In the genomic region with DNA sequence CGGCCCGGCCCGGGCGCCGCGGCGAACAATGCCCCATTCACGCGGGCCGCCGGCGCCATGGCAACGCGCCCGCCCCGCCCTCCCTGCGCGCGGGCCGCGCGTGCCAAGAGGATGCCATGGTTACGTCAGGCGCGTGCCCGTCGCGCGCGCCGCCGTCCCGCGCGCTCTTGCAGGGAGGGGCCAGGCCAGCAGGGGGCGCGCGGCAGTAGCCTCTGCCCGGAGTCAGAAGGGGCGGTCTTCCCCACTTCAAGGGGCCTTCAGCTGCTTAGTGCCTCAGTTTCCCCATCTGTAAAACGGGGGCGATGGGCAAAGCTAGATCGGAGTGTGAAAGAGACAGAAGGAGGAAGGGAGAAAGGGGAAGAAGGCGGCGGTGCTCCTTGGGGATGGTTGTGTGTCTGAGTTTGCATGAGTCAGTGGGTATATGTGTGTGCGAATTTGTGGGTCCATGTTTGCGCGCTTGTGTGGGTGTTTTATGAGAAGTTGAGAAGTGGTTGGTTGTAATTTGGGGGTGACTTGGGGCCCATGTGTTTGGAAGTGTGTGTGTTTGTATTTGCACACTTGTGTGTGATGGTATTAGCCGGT, we compare ENCODE assay signal across 8 cellular contexts. TPM values are rescaled to one million over a fixed set of nuclear protein-coding genes. Genes with fewer than 3 reads are reported as not detected.
DNase-seq lines count a peak whose midpoint lies in the region; ATAC-seq, FAIRE-seq and TF ChIP-seq lines count a peak whose summit lies in the region.

No MANE protein-coding gene starts in this region.

- H3K4me1 ChIP-seq in K562 (replicated peaks in 1 of 2; ENCODE audit: control insufficient read depth in 2 of 2, insufficient read depth in 2 of 2, low read length in 2 of 2) (peaks cover 21 to 47% of the 10 kb centered on the region in 2 experiments; a peak in 4 of 5 replicates), smooth muscle cell (ENCODE audit: low read depth) (no peaks in the 10 kb centered on the region)

- intact Hi-C loops in K562 (cut with micrococcal nuclease): loop anchor here (1.0 kb wide), 2 partner anchors 51 to 78 kb away; no protein-coding TSS in a partner anchor

- TF ChIP-seq EP300 in K562 (IDR thresholded peaks at IDR 0.05; ENCODE audit: low read length): no peak

- H4K20me1 ChIP-seq in K562 (replicated peaks; ENCODE audit: control insufficient read depth, insufficient read depth, low read length) (no peaks in the 10 kb centered on the region), smooth muscle cell (ENCODE audit: low read depth) (no peaks in the 10 kb centered on the region)

- no peak overlapping the region for H3K27ac ChIP-seq in K562 (ENCODE audit: extremely low read depth, low read depth, low read length)
- no peak overlapping the region for H3K27ac ChIP-seq in smooth muscle cell (ENCODE audit: low read depth)

- BruUV-seq in K562 (replicated peaks; lab: Mats Ljungman, UMichigan): no TSS peak

- DNase-seq in NCI-H526 (lab: John Stamatoyannopoulos, UW) (peak; percentile 14 to 72), NCI-H526 treated with DMSO at 0.1 percent for 48 hours (lab: John Stamatoyannopoulos, UW) (no peak), NCI-H1105 (lab: John Stamatoyannopoulos, UW) (peak; percentile 66), UCSD-AML1 (lab: John Stamatoyannopoulos, UW; ENCODE audit: unreplicated experiment) (peak; percentile 82), K562 (ENCODE audit: extremely low read depth in 1 of 4, low spot score in 3 of 4) (peak; percentile 79 to 93 (median 88)), iPS-NIHi11 (ENCODE audit: low spot score) (peak; percentile 95), smooth muscle cell (lab: John Stamatoyannopoulos, UW; ENCODE audit: unreplicated experiment) (peak; percentile 63)

- H3K36me3 ChIP-seq in K562 (ENCODE audit: control insufficient read depth, insufficient read depth, low read length): no peaks in the 10 kb centered on the region
- H3K36me3 ChIP-seq in smooth muscle cell (ENCODE audit: low read depth): no peaks in the 10 kb centered on the region

- H3K27me3 ChIP-seq in K562 (ENCODE audit: control insufficient read depth in 2 of 2, insufficient read depth in 2 of 2, low read length in 2 of 2) (no peaks in the 10 kb centered on the region), smooth muscle cell (ENCODE audit: low read depth) (peaks cover 8% of the 10 kb centered on the region)

- FAIRE-seq in K562 (lab: Jason Lieb, UNC): peak; percentile 15

- no peaks in the 10 kb centered on the region for H3F3A ChIP-seq in smooth muscle cell (ENCODE audit: low read depth)

- H3K79me2 ChIP-seq in K562 (ENCODE audit: control insufficient read depth, insufficient read depth, low read length): no peaks in the 10 kb centered on the region
- no peaks in the 10 kb centered on the region for H3K79me2 ChIP-seq in smooth muscle cell (ENCODE audit: low read depth)

- ATAC-seq in K562 (peak; percentile 68), GM18909 (IDR thresholded peaks at IDR 0.05; ENCODE audit: poor library complexity, unreplicated experiment) (no peak)

- TF ChIP-seq CTCF in K562 (IDR thresholded peaks at IDR 0.05 in 2 of 3, conservative IDR thresholded peaks at IDR 0.05 in 1 of 3; ENCODE audit: insufficient read depth in 2 of 3, low read depth in 1 of 3, low read length in 3 of 3): peak; percentile 91 to 96 (median 92)
- TF ChIP-seq CTCF in smooth muscle cell (IDR thresholded peaks at IDR 0.05; ENCODE audit: borderline replicate concordance, insufficient read depth, poor library complexity, severe bottlenecking): peak; percentile 96

- no peak overlapping the region for H3K9ac ChIP-seq in K562 (ENCODE audit: insufficient read depth in 1 of 2, low read depth in 2 of 2, low read length in 2 of 2)
- peak overlapping the region; percentile 52 for H3K9ac ChIP-seq in smooth muscle cell (ENCODE audit: low read depth)

- H3K4me2 ChIP-seq in K562 (ENCODE audit: insufficient read depth, low read length): peak overlapping the region; percentile 57; the same call in 1 of the 2 replicates
- peak overlapping the region; percentile 82 for H3K4me2 ChIP-seq in smooth muscle cell

- H3K9me1 ChIP-seq in K562 (ENCODE audit: control insufficient read depth, insufficient read depth, low read length): no peaks in the 10 kb centered on the region

- no peak for TF ChIP-seq POLR2A in K562 (conservative IDR thresholded peaks at IDR 0.05)

- CTCF ChIA-PET in K562 (lab: Yijun Ruan, JAX; ENCODE audit: low intra/inter-chr PET ratio): interaction anchor here (0.6 to 2.2 kb wide), 7 partner anchors 51 to 980 kb away, joined by 3 to 10 read pairs (median 4); no protein-coding TSS in a partner anchor

- POLR2A ChIA-PET in K562 (lab: Yijun Ruan, JAX): interaction anchor here (1.1 kb wide), 1 partner anchor 116 kb away, joined by 4 read pairs; no protein-coding TSS in a partner anchor

- H3K4me3 ChIP-seq in K562: peak overlapping the region; percentile 42
- peak overlapping the region; percentile 46 for H3K4me3 ChIP-seq in smooth muscle cell

- in situ Hi-C loops in K562 (cut with MboI): no loop called here

- 34% methylated on average over 10 of the region's 49 CpGs for WGBS in K562 (ENCODE audit: insufficient coverage, low coverage, missing lambda C conversion rate)
- 13% methylated on average over 37 of the region's 49 CpGs for WGBS in smooth muscle cell (ENCODE audit: low lambda C conversion rate)

- H3K9me3 ChIP-seq in K562 (replicated peaks; ENCODE audit: control insufficient read depth, insufficient read depth, low read depth, low read length) (no peaks in the 10 kb centered on the region), smooth muscle cell (replicated peaks; ENCODE audit: low read depth) (no peaks in the 10 kb centered on the region)

- TF ChIP-seq RAD21 in K562 (CRISPR knock-in tag; conservative IDR thresholded peaks at IDR 0.05 in 1 of 2, IDR thresholded peaks at IDR 0.05 in 1 of 2): peak; percentile 83 to 94

- peak overlapping the region; percentile 73 for H2AFZ ChIP-seq in K562 (ENCODE audit: low read depth, low read length)
- H2AFZ ChIP-seq in smooth muscle cell (ENCODE audit: low read depth): peak overlapping the region; percentile 84

RNA-seq across cellular contexts. Expression of a gene that starts 11.6 kb away (rescaled TPM):
- 18.3 and 47.5 TPM in 2 replicates for total RNA-seq in K562 (2011; cell fraction: chromatin; rRNA removed; ENCODE audit: low replicate concordance)
- 13.6 and 14.8 TPM in 2 replicates for total RNA-seq in K562 (2011; cell fraction: nucleolus; rRNA removed)
- 10.4 and 11.4 TPM in 2 replicates for total RNA-seq in K562 (2011; cell fraction: nucleoplasm; rRNA removed)
- 5.4 and 7.7 TPM in 2 replicates for total RNA-seq in K562 (2014; rRNA removed)
- 2.3 and 6.4 TPM in 2 replicates for total RNA-seq in K562 (2014; rRNA removed; fragmentation: Illumina TruSeq; extraction: Trizol)
- 3.1 and 3.8 TPM in 2 replicates for total RNA-seq in K562 (2015; rRNA removed; fragmentation: Illumina TruSeq; extraction: Trizol)
- total RNA-seq in K562 (2021): 23.1 and 26.8 TPM in 2 replicates
- polyA plus RNA-seq in K562 (2011; rRNA removed): 2.9 and 5.6 TPM in 2 replicates
- polyA plus RNA-seq in K562 (2011; cell fraction: cytosol; rRNA removed): 3.2 and 3.6 TPM in 2 replicates
- polyA plus RNA-seq in K562 (2011; cell fraction: nucleus; rRNA removed): 10.1 and 10.4 TPM in 2 replicates
- 8.7 and 9.6 TPM in 2 replicates for polyA plus RNA-seq in K562 (2012)
- 7.7 and 9.2 TPM in 2 replicates for polyA plus RNA-seq in K562 (2014; fragmentation: Illumina TruSeq; extraction: Trizol)
- under 1 TPM; 0.28 to 0.34 TPM for polyA plus RNA-seq in K562 (2014; fragmentation: Nextera tagmentation; extraction: Ambion mirVana)
- polyA plus RNA-seq in K562 (2014; rRNA removed): 6.8 and 7.2 TPM in 2 replicates
- polyA minus RNA-seq in K562 (2011; rRNA and poly(A)+ RNA removed): 2.8 and 3.1 TPM in 2 replicates
- polyA minus RNA-seq in K562 (2011; cell fraction: cytosol; rRNA and poly(A)+ RNA removed): 7.3 and 7.8 TPM in 2 replicates
- 5.7 and 7.9 TPM in 2 replicates for polyA minus RNA-seq in K562 (2011; cell fraction: nucleus; rRNA and poly(A)+ RNA removed)
- 2.3 TPM in 2 replicates for total RNA-seq in smooth muscle cell
- polyA plus RNA-seq in smooth muscle cell: 1.8 and 1.9 TPM in 2 replicates

RNA-seq across cellular contexts. Expression of a gene that starts 14.3 kb away (rescaled TPM):
- total RNA-seq in K562 (2011; cell fraction: chromatin; rRNA removed; ENCODE audit: low replicate concordance): 2.2 and 4.9 TPM in 2 replicates
- total RNA-seq in K562 (2011; cell fraction: nucleolus; rRNA removed): 2.3 and 2.4 TPM in 2 replicates
- total RNA-seq in K562 (2011; cell fraction: nucleoplasm; rRNA removed): 2.3 and 3.3 TPM in 2 replicates
- total RNA-seq in K562 (2014; rRNA removed) (0.27 and 0.82 TPM in 2 replicates), K562 (2014; rRNA removed; fragmentation: Illumina TruSeq; extraction: Trizol) (0.38 and 0.40 TPM in 2 replicates), K562 (2015; rRNA removed; fragmentation: Illumina TruSeq; extraction: Trizol) (0.22 and 0.23 TPM in 2 replicates), K562 (2021) (0.74 and 0.78 TPM in 2 replicates), smooth muscle cell (not detected in 2 replicates)
- polyA plus RNA-seq in K562 (2011; rRNA removed) (0.60 and 0.89 TPM in 2 replicates), K562 (2014; fragmentation: Illumina TruSeq; extraction: Trizol) (0.71 and 0.83 TPM in 2 replicates), K562 (2014; fragmentation: Nextera tagmentation; extraction: Ambion mirVana) (under 1 TPM; 0.42 to 0.63 TPM), K562 (2014; rRNA removed) (0.50 and 0.66 TPM in 2 replicates), smooth muscle cell (0.18 TPM in 1 of 2 replicates, not detected in the other)
- 0.71 and 0.72 TPM in 2 replicates for polyA plus RNA-seq in K562 (2011; cell fraction: cytosol; rRNA removed)
- 1.9 and 3.0 TPM in 2 replicates for polyA plus RNA-seq in K562 (2011; cell fraction: nucleus; rRNA removed)
- polyA plus RNA-seq in K562 (2012): 0.43 and 0.97 TPM in 2 replicates
- polyA minus RNA-seq in K562 (2011; rRNA and poly(A)+ RNA removed): 0.18 and 0.28 TPM in 2 replicates
- polyA minus RNA-seq in K562 (2011; cell fraction: cytosol; rRNA and poly(A)+ RNA removed): 0.48 TPM in 1 of 2 replicates, not detected in the other
- 0.33 TPM in 1 of 2 replicates, not detected in the other for polyA minus RNA-seq in K562 (2011; cell fraction: nucleus; rRNA and poly(A)+ RNA removed)

RNA-seq across cellular contexts. Expression of a gene that starts 26.6 kb away (rescaled TPM):
- 2.1 and 5.5 TPM in 2 replicates for total RNA-seq in K562 (2011; cell fraction: chromatin; rRNA removed; ENCODE audit: low replicate concordance)
- 10.1 and 11.0 TPM in 2 replicates for total RNA-seq in K562 (2011; cell fraction: nucleolus; rRNA removed)
- total RNA-seq in K562 (2011; cell fraction: nucleoplasm; rRNA removed): 7.2 TPM in 2 replicates
- total RNA-seq in K562 (2014; rRNA removed) (143 and 161 TPM in 2 replicates), K562 (2014; rRNA removed; fragmentation: Illumina TruSeq; extraction: Trizol) (9.1 and 12.9 TPM in 2 replicates), K562 (2015; rRNA removed; fragmentation: Illumina TruSeq; extraction: Trizol) (39.5 and 40.1 TPM in 2 replicates), K562 (2021) (47.3 and 48.8 TPM in 2 replicates), smooth muscle cell (51.5 and 51.6 TPM in 2 replicates)
- polyA plus RNA-seq in K562 (2011; rRNA removed) (29.2 and 30.4 TPM in 2 replicates), K562 (2014; fragmentation: Illumina TruSeq; extraction: Trizol) (11.5 and 20.3 TPM in 2 replicates), K562 (2014; fragmentation: Nextera tagmentation; extraction: Ambion mirVana) (1 to 10 TPM; 5.1 to 6.8 TPM), K562 (2014; rRNA removed) (114 and 122 TPM in 2 replicates), smooth muscle cell (152 and 153 TPM in 2 replicates)
- polyA plus RNA-seq in K562 (2011; cell fraction: cytosol; rRNA removed): 29.3 and 72.0 TPM in 2 replicates
- 15.3 and 17.2 TPM in 2 replicates for polyA plus RNA-seq in K562 (2011; cell fraction: nucleus; rRNA removed)
- 35.2 and 43.7 TPM in 2 replicates for polyA plus RNA-seq in K562 (2012)
- polyA minus RNA-seq in K562 (2011; rRNA and poly(A)+ RNA removed): 4.2 and 6.1 TPM in 2 replicates
- 9.9 and 13.6 TPM in 2 replicates for polyA minus RNA-seq in K562 (2011; cell fraction: cytosol; rRNA and poly(A)+ RNA removed)
- 4.6 and 5.3 TPM in 2 replicates for polyA minus RNA-seq in K562 (2011; cell fraction: nucleus; rRNA and poly(A)+ RNA removed)

RNA-seq across cellular contexts. Expression of a gene that starts 38.0 kb away (rescaled TPM):
- total RNA-seq in K562 (2011; cell fraction: chromatin; rRNA removed; ENCODE audit: low replicate concordance): 62.5 and 156 TPM in 2 replicates
- 117 and 120 TPM in 2 replicates for total RNA-seq in K562 (2011; cell fraction: nucleolus; rRNA removed)
- 89.2 and 96.1 TPM in 2 replicates for total RNA-seq in K562 (2011; cell fraction: nucleoplasm; rRNA removed)
- total RNA-seq in K562 (2014; rRNA removed): 181 and 279 TPM in 2 replicates
- total RNA-seq in K562 (2014; rRNA removed; fragmentation: Illumina TruSeq; extraction: Trizol): 47.8 and 56.5 TPM in 2 replicates
- total RNA-seq in K562 (2015; rRNA removed; fragmentation: Illumina TruSeq; extraction: Trizol): 102 and 103 TPM in 2 replicates
- total RNA-seq in K562 (2021): 143 and 155 TPM in 2 replicates
- 44.1 and 61.2 TPM in 2 replicates for polyA plus RNA-seq in K562 (2011; rRNA removed)
- polyA plus RNA-seq in K562 (2011; cell fraction: cytosol; rRNA removed): 93.6 and 155 TPM in 2 replicates
- polyA plus RNA-seq in K562 (2011; cell fraction: nucleus; rRNA removed): 108 and 152 TPM in 2 replicates
- polyA plus RNA-seq in K562 (2012): 184 and 224 TPM in 2 replicates
- polyA plus RNA-seq in K562 (2014; fragmentation: Illumina TruSeq; extraction: Trizol): 179 and 212 TPM in 2 replicates
- 10 to 100 TPM in 1 of 2 experiments, 1 to 10 TPM in 1; 9.5 to 40.4 TPM for polyA plus RNA-seq in K562 (2014; fragmentation: Nextera tagmentation; extraction: Ambion mirVana)
- polyA plus RNA-seq in K562 (2014; rRNA removed): 101 and 127 TPM in 2 replicates
- polyA minus RNA-seq in K562 (2011; rRNA and poly(A)+ RNA removed): 33.9 and 34.4 TPM in 2 replicates
- 98.0 and 181 TPM in 2 replicates for polyA minus RNA-seq in K562 (2011; cell fraction: cytosol; rRNA and poly(A)+ RNA removed)
- polyA minus RNA-seq in K562 (2011; cell fraction: nucleus; rRNA and poly(A)+ RNA removed): 31.2 and 37.4 TPM in 2 replicates
- total RNA-seq in smooth muscle cell: 74.4 and 97.1 TPM in 2 replicates
- 176 and 191 TPM in 2 replicates for polyA plus RNA-seq in smooth muscle cell

RNA-seq across cellular contexts. Expression of a gene that starts 45.2 kb away (rescaled TPM):
- total RNA-seq in K562 (2011; cell fraction: chromatin; rRNA removed; ENCODE audit: low replicate concordance): 1,154 and 1,519 TPM in 2 replicates
- 2,017 and 2,086 TPM in 2 replicates for total RNA-seq in K562 (2011; cell fraction: nucleolus; rRNA removed)
- 1,334 and 1,801 TPM in 2 replicates for total RNA-seq in K562 (2011; cell fraction: nucleoplasm; rRNA removed)
- total RNA-seq in K562 (2014; rRNA removed) (673 and 912 TPM in 2 replicates), K562 (2014; rRNA removed; fragmentation: Illumina TruSeq; extraction: Trizol) (473 and 509 TPM in 2 replicates), K562 (2015; rRNA removed; fragmentation: Illumina TruSeq; extraction: Trizol) (794 and 811 TPM in 2 replicates), K562 (2021) (730 and 790 TPM in 2 replicates), smooth muscle cell (800 and 956 TPM in 2 replicates)
- polyA plus RNA-seq in K562 (2011; rRNA removed) (628 and 644 TPM in 2 replicates), K562 (2014; fragmentation: Illumina TruSeq; extraction: Trizol) (643 and 731 TPM in 2 replicates), K562 (2014; fragmentation: Nextera tagmentation; extraction: Ambion mirVana) (100 to 1,000 TPM; 126 to 147 TPM), K562 (2014; rRNA removed) (642 and 658 TPM in 2 replicates), smooth muscle cell (640 and 833 TPM in 2 replicates)
- polyA plus RNA-seq in K562 (2011; cell fraction: cytosol; rRNA removed): 488 and 529 TPM in 2 replicates
- 369 and 585 TPM in 2 replicates for polyA plus RNA-seq in K562 (2011; cell fraction: nucleus; rRNA removed)
- 684 and 846 TPM in 2 replicates for polyA plus RNA-seq in K562 (2012)
- polyA minus RNA-seq in K562 (2011; rRNA and poly(A)+ RNA removed): 673 and 889 TPM in 2 replicates
- 377 and 404 TPM in 2 replicates for polyA minus RNA-seq in K562 (2011; cell fraction: cytosol; rRNA and poly(A)+ RNA removed)
- polyA minus RNA-seq in K562 (2011; cell fraction: nucleus; rRNA and poly(A)+ RNA removed): 138 and 244 TPM in 2 replicates
